ENCODE assay signal across 10 cellular contexts in the genomic region with DNA sequence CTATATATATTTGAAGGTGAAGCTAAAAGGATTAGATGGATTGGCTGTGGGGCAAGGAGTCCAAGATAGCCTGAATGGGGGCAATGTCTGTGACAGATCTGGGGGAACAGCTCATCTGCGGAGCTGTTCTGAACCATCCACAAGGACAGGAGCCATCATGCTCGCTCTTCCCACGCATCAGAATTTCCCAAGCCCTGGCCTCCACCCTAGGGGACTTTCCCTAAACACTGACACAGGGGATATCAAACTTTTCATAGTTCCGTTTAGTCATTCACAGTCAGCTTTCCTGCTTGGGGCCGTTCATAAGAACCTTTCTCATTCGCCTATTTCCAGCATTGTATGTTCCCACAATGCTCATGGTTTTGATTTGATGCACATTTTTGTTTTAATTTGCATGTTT. TPM values are rescaled to one million over a fixed set of nuclear protein-coding genes. Genes with fewer than 3 reads are reported as not detected.
DNase-seq lines count a peak whose midpoint lies in the region; ATAC-seq and TF ChIP-seq lines count a peak whose summit lies in the region.
"Had no signal": no experiment of that assay in that cellular context is flagged by ENCODE, and none has a peak within 500 bp of the region (broad histone marks: within the 10 kb centered on the region; RNA-seq: fewer than 3 reads in every experiment).

No MANE protein-coding gene starts in this region.

- DNase-seq in GM12865 (ENCODE audit: low read depth) = peak; percentile 59
- no peak for DNase-seq in T-helper 17 cell
- DNase-seq in fibroblast of pulmonary artery (ENCODE audit: low read depth) = peak; percentile 83
- peak; percentile 62 to 67 for DNase-seq in stimulated activated CD4-positive, alpha-beta T cell treated with anti-CD3 and anti-CD28 coated beads, Interleukin-2, amount 100 ng/mL, for 48 hours
- no peak for DNase-seq in Caco-2
- DNase-seq in caudate nucleus (lab: John Stamatoyannopoulos, UW) = no peak
- DNase-seq in SIG-M5 treated with dmso at 0.1 percent for 504 hours (lab: John Stamatoyannopoulos, UW; ENCODE audit: unreplicated experiment) = no peak
- DNase-seq in head of caudate nucleus = no peak
- DNase-seq: Karpas-422, NCI-H774 had no signal

- POLR2A ChIA-PET in Caco-2 (lab: Charles Lee) = no interaction called here

- CTCF ChIA-PET in Caco-2 (lab: Charles Lee) = no interaction called here

- no peaks in the 10 kb centered on the region for H3K9me3 Mint-ChIP-seq in Caco-2 (ENCODE audit: unreplicated experiment)

- H3K36me3 Mint-ChIP-seq in T-helper 17 cell (ENCODE audit: low read depth) (no peaks in the 10 kb centered on the region), Caco-2 (ENCODE audit: insufficient read depth, unreplicated experiment) (no peaks in the 10 kb centered on the region)

- ATAC-seq in T-helper 17 cell = peak; percentile 74

- no peaks in the 10 kb centered on the region for H3K4me1 ChIP-seq in Caco-2

- no peak overlapping the region for H3K4me3 Mint-ChIP-seq in T-helper 17 cell
- no peak overlapping the region for H3K4me3 Mint-ChIP-seq in Caco-2 (ENCODE audit: unreplicated experiment)

- intact Hi-C loops in Caco-2 (cut with micrococcal nuclease; ENCODE audit: unreplicated experiment) (no loop called here), head of caudate nucleus (cut with DNase I) (no loop called here)

- no peaks in the 10 kb centered on the region for H3K9me3 ChIP-seq in T-helper 17 cell (ENCODE audit: control insufficient read depth, low read length, poor library complexity, severe bottlenecking)
- H3K9me3 ChIP-seq in Caco-2 = no peaks in the 10 kb centered on the region

- TF ChIP-seq CTCF in GM12865 (IDR thresholded peaks at IDR 0.05; ENCODE audit: insufficient read depth, low read depth, low read length, missing control alignments) (no peak), fibroblast of pulmonary artery (IDR thresholded peaks at IDR 0.05; ENCODE audit: low read length, missing control alignments) (no peak), Caco-2 (IDR thresholded peaks at IDR 0.05; ENCODE audit: insufficient read depth in 1 of 2, low read depth in 1 of 2, low read length in 1 of 2, severe bottlenecking in 1 of 2, unreplicated experiment in 1 of 2) (no peak)

- H3K4me1 Mint-ChIP-seq in T-helper 17 cell (peaks cover 20% of the 10 kb centered on the region), Caco-2 (ENCODE audit: low read depth, unreplicated experiment) (no peaks in the 10 kb centered on the region)

- H3K27me3 Mint-ChIP-seq in T-helper 17 cell (no peaks in the 10 kb centered on the region), Caco-2 (ENCODE audit: insufficient read depth, unreplicated experiment) (no peaks in the 10 kb centered on the region)

- no peaks in the 10 kb centered on the region for H3K36me3 ChIP-seq in Caco-2 (ENCODE audit: control insufficient read depth, insufficient read depth, low read length)

- BruUV-seq in Caco-2 (replicated peaks; lab: Mats Ljungman, UMichigan) = no TSS peak

- H3K27ac ChIP-seq in caudate nucleus (ENCODE audit: low read depth, low read length) = no peak overlapping the region

- H3K27ac Mint-ChIP-seq in T-helper 17 cell (no peak overlapping the region), Caco-2 (ENCODE audit: unreplicated experiment) (no peak overlapping the region)

- no peaks in the 10 kb centered on the region for H3K27me3 ChIP-seq in Caco-2 (replicated peaks; ENCODE audit: control insufficient read depth, insufficient read depth, low read length)

- H3K4me3 ChIP-seq in GM12865 (ENCODE audit: low read depth, low read length) = no peak overlapping the region
- no peak overlapping the region for H3K4me3 ChIP-seq in fibroblast of pulmonary artery (replicated peaks; ENCODE audit: low read depth, low read length)
- H3K4me3 ChIP-seq in Caco-2 (ENCODE audit: low read depth, low read length) = no peak overlapping the region

RNA-seq across cellular contexts. Expression of a gene that starts 37.6 kb away (rescaled TPM):
- total RNA-seq in T-helper 17 cell (not detected), Caco-2 (2022) (not detected in 2 replicates)

Comparison
In these comparisons a context has a peak if more than half of its experiments do, and no peak if none do; other contexts are left out.
1. DNase-seq: peak in GM12865 (single experiment), fibroblast of pulmonary artery (single experiment) and stimulated activated CD4-positive, alpha-beta T cell treated with anti-CD3 and anti-CD28 coated beads, Interleukin-2, amount 100 ng/mL, for 48 hours (2 of 2); none in T-helper 17 cell (0 of 3), Caco-2 (0 of 2), caudate nucleus (0 of 61), SIG-M5 treated with dmso at 0.1 percent for 504 hours (single experiment) and head of caudate nucleus (0 of 42).